18 cellular contexts compared by ENCODE assay signal in the genomic region with DNA sequence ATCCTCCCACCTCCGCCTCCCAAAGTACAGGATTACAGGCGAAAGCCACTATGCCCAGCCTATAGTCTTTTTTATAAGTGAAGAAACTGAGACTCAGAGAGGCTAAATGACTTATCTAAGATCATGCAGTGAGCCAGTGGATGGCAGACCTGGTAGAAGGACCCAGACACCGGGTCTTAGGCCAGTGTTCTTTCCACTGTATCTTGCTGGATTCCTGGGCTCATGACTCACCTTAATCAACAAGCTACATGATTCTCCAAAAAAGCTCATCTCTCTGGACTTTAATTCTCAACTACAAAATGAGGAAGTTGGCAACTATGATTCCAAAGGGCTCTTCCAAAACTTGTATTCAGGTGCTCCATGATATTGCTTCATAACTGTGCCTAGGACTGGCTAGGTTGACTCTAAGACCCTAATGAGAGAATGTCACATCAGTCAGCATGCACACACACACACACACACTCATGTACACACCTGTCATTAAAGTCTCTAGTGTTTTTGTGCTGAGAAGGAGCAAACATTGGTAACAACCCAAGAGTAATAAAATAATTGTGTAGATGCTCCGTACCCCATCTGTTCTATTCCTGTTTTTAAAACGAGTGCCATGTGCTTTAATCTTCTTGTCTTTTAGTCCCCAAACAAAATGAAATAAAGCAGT.
DNase-seq lines count a peak whose midpoint lies in the region; ATAC-seq, FAIRE-seq and TF ChIP-seq lines count a peak whose summit lies in the region.
"Had no signal": no experiment of that assay in that cellular context is flagged by ENCODE, and none has a peak within 500 bp of the region (broad histone marks: within the 10 kb centered on the region; RNA-seq: fewer than 3 reads in every experiment).

No MANE protein-coding gene starts in this region.

- H3K36me3 ChIP-seq in MG63 = no peaks in the 10 kb centered on the region
- H3K36me3 ChIP-seq in adipocyte (ENCODE audit: control insufficient read depth, insufficient read depth, low read length, severe bottlenecking) = no peaks in the 10 kb centered on the region
- H3K36me3 ChIP-seq in mucosa of descending colon (ENCODE audit: low read depth) = no peaks in the 10 kb centered on the region

- TF ChIP-seq CTCF in mucosa of descending colon (IDR thresholded peaks at IDR 0.05) (no peak), mesothelial cell of epicardium (IDR thresholded peaks at IDR 0.05; ENCODE audit: unreplicated experiment) (no peak)

- ATAC-seq in mucosa of descending colon = peak; percentile 62
- ATAC-seq in GM18858 (IDR thresholded peaks at IDR 0.05; ENCODE audit: unreplicated experiment) = no peak
- ATAC-seq: GM12878, HepG2 had no signal

- H3K4me3 ChIP-seq in MG63 (no peak overlapping the region), adipocyte (ENCODE audit: low read length) (no peak overlapping the region), mucosa of descending colon (no peak overlapping the region)
- H3K4me3 ChIP-seq: GM12878 had no signal

- DNase-seq in GM12891 (ENCODE audit: insufficient read length, low spot score) (no peak), MG63 (peak; percentile 3), adipocyte (ENCODE audit: low read depth) (peak; percentile 13), mucosa of descending colon (no peak), GM19238 (ENCODE audit: insufficient read length, low spot score) (no peak), mesothelial cell of epicardium (ENCODE audit: low spot score in 2 of 2, unreplicated experiment in 2 of 2) (no peak)
- DNase-seq: C1 segment of cervical spinal cord, DMS 273 treated with DMSO at 0.1 percent for 48 hours, Karpas-422, NCI-H1092, NCI-H446 treated with DMSO at 0.1 percent for 48 hours, NCI-H82, SHP77 treated with DMSO at 0.1 percent for 48 hours had no signal

- no peaks in the 10 kb centered on the region for H3K4me1 Mint-ChIP-seq in mesothelial cell of epicardium

- H3K36me3 Mint-ChIP-seq in mesothelial cell of epicardium = no peaks in the 10 kb centered on the region

- intact Hi-C loops in mucosa of descending colon (cut with DNase I, micrococcal nuclease) = no loop called here

- H3K4me1 ChIP-seq in adipocyte (ENCODE audit: control insufficient read depth, insufficient read depth, low read length) (peaks cover 17% of the 10 kb centered on the region), mucosa of descending colon (ENCODE audit: low read depth) (no peaks in the 10 kb centered on the region)

- no peak overlapping the region for H3K4me3 Mint-ChIP-seq in mesothelial cell of epicardium
- H3K4me3 Mint-ChIP-seq: T-helper 1 cell treated with Interleukin-12 subunit alpha and Interleukin-12 subunit beta and Interleukin-4 antibody, amounts not matched to agents 30 μg/mL and 1 μg/mL, for 36 hours had no signal

- no peaks in the 10 kb centered on the region for H3K27me3 Mint-ChIP-seq in mesothelial cell of epicardium (ENCODE audit: low read depth)

- no peak overlapping the region for H3K27ac Mint-ChIP-seq in mesothelial cell of epicardium
- H3K27ac Mint-ChIP-seq: T-helper 1 cell treated with Interleukin-12 subunit alpha and Interleukin-12 subunit beta and Interleukin-4 antibody, amounts not matched to agents 30 μg/mL and 1 μg/mL, for 36 hours had no signal

- TF ChIP-seq POLR2A in GM12891 (IDR thresholded peaks at IDR 0.05; ENCODE audit: low read depth, low read length) = no peak

- H3K9me3 ChIP-seq in MG63 = no peaks in the 10 kb centered on the region
- no peaks in the 10 kb centered on the region for H3K9me3 ChIP-seq in adipocyte (ENCODE audit: control insufficient read depth, low read length)
- H3K9me3 ChIP-seq in mucosa of descending colon = no peaks in the 10 kb centered on the region

- no peaks in the 10 kb centered on the region for H3K9me3 Mint-ChIP-seq in mesothelial cell of epicardium
- H3K9me3 Mint-ChIP-seq: T-helper 1 cell treated with Interleukin-12 subunit alpha and Interleukin-12 subunit beta and Interleukin-4 antibody, amounts not matched to agents 30 μg/mL and 1 μg/mL, for 36 hours had no signal

- no peak for FAIRE-seq in GM12891 (lab: Jason Lieb, UNC)
- FAIRE-seq: GM12878, H1, HepG2 had no signal

- no peak overlapping the region for H3K9ac ChIP-seq in adipocyte (ENCODE audit: low read length)

- no peaks in the 10 kb centered on the region for H3K27me3 ChIP-seq in MG63
- H3K27me3 ChIP-seq in adipocyte (replicated peaks; ENCODE audit: control insufficient read depth, insufficient read depth, low read length) = no peaks in the 10 kb centered on the region

TF ChIP-seq in GM12891, 5 proteins besides CTCF, POLR2A, EP300 and RAD21:
- no peak for TF ChIP-seq PAX5 (IDR thresholded peaks at IDR 0.05; ENCODE audit: insufficient read depth, low read length, severe bottlenecking)
- 0 out of 2 replicates have a peak, but pooled peaks have one; percentile 10 for TF ChIP-seq SPI1 (IDR thresholded peaks at IDR 0.05; ENCODE audit: low read depth, low read length)
- no peak for TF ChIP-seq POLR2AphosphoS5 (IDR thresholded peaks at IDR 0.05; ENCODE audit: low read depth, low read length)
- no peak for TF ChIP-seq POU2F2 (IDR thresholded peaks at IDR 0.05; ENCODE audit: low read depth, low read length)

Comparison
In these comparisons a context has a peak if more than half of its experiments do, and no peak if none do; other contexts are left out.
1. DNase-seq: peak in MG63 (single experiment) and adipocyte (single experiment); none in GM12891 (single experiment), mucosa of descending colon (0 of 3), GM19238 (single experiment) and mesothelial cell of epicardium (0 of 2).